ENCODE assay signal across 8 cellular contexts in the genomic region with DNA sequence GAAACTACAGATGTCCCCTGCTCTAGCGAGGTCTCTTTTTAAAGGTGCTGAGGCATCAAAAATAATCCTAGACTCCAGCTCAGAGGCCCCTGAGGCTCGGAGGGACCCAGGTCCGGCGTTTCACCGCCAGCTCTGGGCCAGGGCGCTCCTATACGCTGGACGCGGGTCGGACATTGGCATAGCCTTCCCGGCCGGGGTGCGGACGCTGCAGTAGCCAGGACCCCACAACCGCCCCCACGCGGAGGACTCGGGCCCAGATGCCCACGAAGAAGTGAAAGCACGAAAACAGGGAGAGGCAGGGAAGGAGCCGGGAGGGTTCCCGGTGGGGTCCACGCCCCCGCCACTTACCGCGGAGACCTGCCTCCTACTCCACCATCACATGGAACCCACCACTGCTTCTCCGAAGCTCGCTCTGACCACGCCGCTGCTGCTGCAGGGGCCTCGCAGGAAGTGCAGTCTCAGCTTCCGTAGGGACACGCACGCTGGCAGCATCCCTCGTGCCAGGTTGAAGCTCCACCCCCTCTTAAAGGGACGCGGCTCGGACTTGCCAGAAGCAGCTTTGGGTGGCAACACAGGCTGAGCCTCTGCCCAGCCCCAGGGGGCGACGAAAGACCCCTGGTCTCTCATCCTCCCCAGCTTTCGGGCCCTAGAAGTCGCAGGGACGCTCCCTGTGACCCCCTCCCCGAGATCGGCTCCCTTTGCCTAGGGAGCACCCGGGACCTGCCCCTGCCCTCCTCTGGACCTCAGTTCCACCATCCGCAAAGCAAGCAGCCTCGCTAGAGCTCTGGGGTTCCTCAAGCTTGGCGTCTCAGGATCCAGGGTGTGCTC.
A peak's percentile ranks its signal among the peaks of the same experiment; 100 is the strongest.
DNase-seq lines count a peak whose midpoint lies in the region; ATAC-seq, FAIRE-seq and TF ChIP-seq lines count a peak whose summit lies in the region.
"Not testable (repeated sequence)": the region's sequence is repeated elsewhere in the genome, so short reads cannot be mapped to it uniquely, and the experiment has no call there.

No MANE protein-coding gene starts in this region.

- peak overlapping the region; percentile 35; the same call in 1 of the 2 replicates for H3K9ac ChIP-seq in OCI-LY3 (ENCODE audit: low read length)

- ATAC-seq in GM18508 (IDR thresholded peaks at IDR 0.05; ENCODE audit: insufficient read depth, unreplicated experiment) (peak; percentile 85), HG02623 (IDR thresholded peaks at IDR 0.05; ENCODE audit: unreplicated experiment) (peak; percentile 61), Right ventricle myocardium inferior (peak; percentile 88), left lung (peak; percentile 80), pancreas (peak; percentile 96 to 98 (median 98)), upper lobe of right lung (peak; percentile 92)
- ATAC-seq in activated CD4-positive, alpha-beta T cell treated with anti-CD3 and anti-CD28 coated beads for 36 hours, result peak; percentile 39

- not testable (repeated sequence) for H4K20me1 ChIP-seq in OCI-LY3 (ENCODE audit: insufficient read depth, low read length)

- H3K27me3 ChIP-seq in OCI-LY3 (ENCODE audit: low read depth, low read length); left lung; pancreas; upper lobe of right lung: not testable (repeated sequence)

- not testable (repeated sequence) for H3K4me3 Mint-ChIP-seq in activated CD4-positive, alpha-beta T cell treated with anti-CD3 and anti-CD28 coated beads for 36 hours

- WGBS in pancreas, 2 donors, result 80% methylated on average over 2 of the region's 49 CpGs; no CpG with 5 or more reads in 1 of the 2 donors

- not testable (repeated sequence) for H3K4me2 ChIP-seq in OCI-LY3 (ENCODE audit: low read length)

- H3K36me3 Mint-ChIP-seq in activated CD4-positive, alpha-beta T cell treated with anti-CD3 and anti-CD28 coated beads for 36 hours (ENCODE audit: low read depth), result not testable (repeated sequence)

- H3K27ac ChIP-seq in OCI-LY3 (ENCODE audit: low read length); left lung; pancreas; upper lobe of right lung: not testable (repeated sequence)

- not testable (repeated sequence) for H3K27me3 Mint-ChIP-seq in activated CD4-positive, alpha-beta T cell treated with anti-CD3 and anti-CD28 coated beads for 36 hours

- not testable (repeated sequence) for FAIRE-seq in pancreas (lab: Jason Lieb, UNC)

- CTCF ChIA-PET in activated CD4-positive, alpha-beta T cell treated with anti-CD3 and anti-CD28 coated beads for 36 hours (lab: Charles Lee), result not testable (repeated sequence)

- not testable (repeated sequence) for DNase-seq in activated CD4-positive, alpha-beta T cell treated with anti-CD3 and anti-CD28 coated beads for 36 hours; Right ventricle myocardium inferior (ENCODE audit: missing footprints); left lung; upper lobe of right lung
- peak in 1 of 6 donors; percentile 18 for DNase-seq in pancreas

- not testable (repeated sequence) for H3K9me3 ChIP-seq in OCI-LY3 (ENCODE audit: insufficient read depth, low read length); left lung; pancreas; upper lobe of right lung

- POLR2A ChIA-PET in activated CD4-positive, alpha-beta T cell treated with anti-CD3 and anti-CD28 coated beads for 36 hours (lab: Charles Lee), result not testable (repeated sequence)

- not testable (repeated sequence) for H3K9me3 Mint-ChIP-seq in activated CD4-positive, alpha-beta T cell treated with anti-CD3 and anti-CD28 coated beads for 36 hours (ENCODE audit: low read depth)

- not testable (repeated sequence) for H2AFZ ChIP-seq in OCI-LY3 (ENCODE audit: low read depth, low read length)

- H3K4me3 ChIP-seq in OCI-LY3 (ENCODE audit: low read length), result peak overlapping the region; percentile 53
- not testable (repeated sequence) for H3K4me3 ChIP-seq in left lung, pancreas, upper lobe of right lung

- not testable (repeated sequence) for H3K4me1 ChIP-seq in OCI-LY3 (ENCODE audit: low read length); left lung; pancreas; upper lobe of right lung

- not testable (repeated sequence) for H3K79me2 ChIP-seq in OCI-LY3 (ENCODE audit: low read length)

- H3K4me1 Mint-ChIP-seq in activated CD4-positive, alpha-beta T cell treated with anti-CD3 and anti-CD28 coated beads for 36 hours, result not testable (repeated sequence)

- intact Hi-C loops in activated CD4-positive, alpha-beta T cell treated with anti-CD3 and anti-CD28 coated beads for 36 hours (cut with DNase I, micrococcal nuclease); Right ventricle myocardium inferior (cut with DNase I); left lung (cut with DNase I); pancreas (cut with DNase I); upper lobe of right lung (cut with DNase I): not testable (repeated sequence)

- not testable (repeated sequence) for H3K27ac Mint-ChIP-seq in activated CD4-positive, alpha-beta T cell treated with anti-CD3 and anti-CD28 coated beads for 36 hours

- TF ChIP-seq CTCF in OCI-LY3 (IDR thresholded peaks at IDR 0.05; ENCODE audit: low read depth, low read length); left lung (IDR thresholded peaks at IDR 0.05); pancreas (IDR thresholded peaks at IDR 0.05); upper lobe of right lung (IDR thresholded peaks at IDR 0.05): not testable (repeated sequence)

- not testable (repeated sequence) for H3K36me3 ChIP-seq in OCI-LY3 (replicated peaks; ENCODE audit: low read depth, low read length); left lung; pancreas; upper lobe of right lung

Comparison
In these comparisons a context has a peak if more than half of its experiments do, and no peak if none do; other contexts are left out.
1. ATAC-seq: peak in every context shown above with its lines; median percentile 98 in pancreas; 92 in upper lobe of right lung; 88 in Right ventricle myocardium inferior; 85 in GM18508; 80 in left lung; 61 in HG02623; 39 in activated CD4-positive, alpha-beta T cell treated with anti-CD3 and anti-CD28 coated beads for 36 hours.